Comparison of ENCODE assay signal across 8 cellular contexts in the genomic region with DNA sequence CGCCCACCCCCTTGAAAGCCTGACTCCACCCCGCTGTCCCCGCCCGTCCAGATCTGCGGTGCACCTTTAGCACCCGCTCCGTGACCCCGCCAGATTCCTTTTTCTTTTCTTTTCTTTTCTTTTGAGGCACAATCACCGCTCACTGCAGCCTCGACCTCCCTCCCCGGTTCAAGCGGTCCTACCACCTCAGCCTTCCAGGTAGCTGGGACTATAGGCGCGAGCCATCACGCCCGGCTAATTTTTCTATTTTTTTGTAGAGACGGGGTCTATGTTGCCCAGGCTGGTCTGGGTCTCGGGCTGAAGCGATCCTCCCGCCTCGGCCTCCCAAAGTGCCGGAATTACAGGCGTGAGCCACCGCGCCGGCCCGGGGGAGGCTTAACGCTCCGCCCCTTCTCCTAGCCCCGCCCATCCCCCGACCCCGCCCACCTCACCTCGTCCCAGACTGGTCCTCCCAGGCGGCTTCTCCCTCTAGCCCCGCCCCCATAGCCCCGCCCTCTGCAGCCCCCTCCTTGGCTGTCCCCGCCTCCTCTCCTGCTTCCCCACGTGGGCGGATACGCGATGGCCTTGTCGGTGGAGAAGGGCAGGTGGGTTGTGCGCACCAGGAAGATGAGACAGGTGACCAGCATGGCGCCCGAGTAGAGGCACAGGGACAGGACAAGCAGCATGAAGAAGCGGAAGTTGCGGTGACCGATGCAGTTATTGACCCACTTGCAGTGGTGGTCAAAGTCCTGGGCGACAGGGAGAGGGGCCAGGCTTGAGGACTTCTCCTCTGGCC. TPM values are rescaled to one million over a fixed set of nuclear protein-coding genes. Genes with fewer than 3 reads are reported as not detected.
DNase-seq lines count a peak whose midpoint lies in the region; ATAC-seq and TF ChIP-seq lines count a peak whose summit lies in the region.

No MANE protein-coding gene starts in this region.

- no peak overlapping the region for H3K27ac ChIP-seq in BLaER1
- H3K27ac ChIP-seq in MM.1S (ENCODE audit: low read length) = no peak overlapping the region
- H3K27ac ChIP-seq in osteoblast (ENCODE audit: low read depth, low read length) = no peak overlapping the region

- H4K20me1 ChIP-seq in BLaER1 (no peaks in the 10 kb centered on the region), MM.1S (ENCODE audit: insufficient read depth, low read length) (no peaks in the 10 kb centered on the region), osteoblast (ENCODE audit: insufficient read depth, low read length) (no peaks in the 10 kb centered on the region)

- H3K9ac ChIP-seq in BLaER1 = no peak overlapping the region
- H3K9ac ChIP-seq in MM.1S (ENCODE audit: low read length) = no peak overlapping the region

- H3K4me2 ChIP-seq in BLaER1 (peak overlapping the region; percentile 54), MM.1S (ENCODE audit: low read depth, low read length) (peak overlapping the region; percentile 53; the same call in 1 of the 2 replicates), osteoblast (ENCODE audit: insufficient read depth, low read length) (peak overlapping the region; percentile 74)

- no peaks in the 10 kb centered on the region for H3F3A ChIP-seq in MM.1S (ENCODE audit: insufficient read depth, low read length)

- H3K9me2 ChIP-seq in MM.1S (replicated peaks; ENCODE audit: insufficient read depth, low read length) = no peaks in the 10 kb centered on the region

- H3K79me2 ChIP-seq in MM.1S (ENCODE audit: low read length) (no peaks in the 10 kb centered on the region), osteoblast (ENCODE audit: insufficient read depth, low read length) (no peaks in the 10 kb centered on the region)

- H3K36me3 ChIP-seq in BLaER1 (no peaks in the 10 kb centered on the region), MM.1S (replicated peaks; ENCODE audit: insufficient read depth, low read length) (no peaks in the 10 kb centered on the region), osteoblast (ENCODE audit: insufficient read depth, low read length) (no peaks in the 10 kb centered on the region)

- H3K27me3 ChIP-seq in BLaER1 (no peaks in the 10 kb centered on the region), MM.1S (replicated peaks; ENCODE audit: insufficient read depth, low read length) (no peaks in the 10 kb centered on the region; the same call in 1 of the 2 replicates), osteoblast (ENCODE audit: insufficient read depth, low read length) (peaks cover 15% of the 10 kb centered on the region)

- DNase-seq in MM.1S (no peak), erythroblast (lab: John Stamatoyannopoulos, UW) (peak; percentile 72 to 73), osteoblast (ENCODE audit: insufficient read length, low spot score, missing footprints) (no peak)
- DNase-seq in activated CD8-positive, alpha-beta memory T cell treated with anti-CD3 and anti-CD28 coated beads for 24 hours = peak; percentile 78

- H3K9me3 ChIP-seq in BLaER1 (peaks cover 7% of the 10 kb centered on the region; the same call in 1 of the 2 replicates), MM.1S (replicated peaks; ENCODE audit: insufficient read depth, low read length) (no peaks in the 10 kb centered on the region), osteoblast (ENCODE audit: low read depth, low read length) (no peaks in the 10 kb centered on the region)

- H2AFZ ChIP-seq in MM.1S (ENCODE audit: low read length) = peak overlapping the region; percentile 58; the same call in 1 of the 2 replicates
- peak overlapping the region; percentile 56 for H2AFZ ChIP-seq in osteoblast (ENCODE audit: low read length)

- ATAC-seq in HG02840 (IDR thresholded peaks at IDR 0.05; ENCODE audit: low FRiP score, unreplicated experiment) (no peak), GM19452 (IDR thresholded peaks at IDR 0.05; ENCODE audit: unreplicated experiment) (no peak), HG03280 (IDR thresholded peaks at IDR 0.05; ENCODE audit: unreplicated experiment) (no peak)

- TF ChIP-seq CTCF in MM.1S (IDR thresholded peaks at IDR 0.05; ENCODE audit: low read length) = no peak
- TF ChIP-seq CTCF in osteoblast (IDR thresholded peaks at IDR 0.05; ENCODE audit: extremely low read depth, low read depth, low read length) = no peak

- H3K4me1 ChIP-seq in BLaER1 (peaks cover 36% of the 10 kb centered on the region), MM.1S (ENCODE audit: low read length) (peaks cover 12% of the 10 kb centered on the region), osteoblast (ENCODE audit: insufficient read depth, low read length) (peaks cover 2% of the 10 kb centered on the region)

- H3K4me3 ChIP-seq in BLaER1 (no peak overlapping the region; the same call in 1 of the 2 replicates), MM.1S (ENCODE audit: low read length) (peak overlapping the region; percentile 45), osteoblast (ENCODE audit: insufficient read depth, low read length) (peak overlapping the region; percentile 57)

- TF ChIP-seq POLR2A in erythroblast (IDR thresholded peaks at IDR 0.05; ENCODE audit: low read length) = no peak

RNA-seq across cellular contexts. Expression of a gene that starts 3.2 kb away (rescaled TPM):
- total RNA-seq in osteoblast = not detected in 2 replicates

RNA-seq across cellular contexts. Expression of a gene that starts 8.3 kb away (rescaled TPM):
- not detected in 2 replicates for total RNA-seq in osteoblast

Comparison
In these comparisons a context has a peak if more than half of its experiments do, and no peak if none do; other contexts are left out.
1. DNase-seq: peak in activated CD8-positive, alpha-beta memory T cell treated with anti-CD3 and anti-CD28 coated beads for 24 hours (single experiment) and erythroblast (2 of 2); none in MM.1S (single experiment) and osteoblast (single experiment).
2. Peak in every context shown above with its lines, with median percentiles within 50 percentile points of each other: H3K4me2 ChIP-seq.